Comparison of ENCODE assay signal across 1 cellular context in the genomic region with DNA sequence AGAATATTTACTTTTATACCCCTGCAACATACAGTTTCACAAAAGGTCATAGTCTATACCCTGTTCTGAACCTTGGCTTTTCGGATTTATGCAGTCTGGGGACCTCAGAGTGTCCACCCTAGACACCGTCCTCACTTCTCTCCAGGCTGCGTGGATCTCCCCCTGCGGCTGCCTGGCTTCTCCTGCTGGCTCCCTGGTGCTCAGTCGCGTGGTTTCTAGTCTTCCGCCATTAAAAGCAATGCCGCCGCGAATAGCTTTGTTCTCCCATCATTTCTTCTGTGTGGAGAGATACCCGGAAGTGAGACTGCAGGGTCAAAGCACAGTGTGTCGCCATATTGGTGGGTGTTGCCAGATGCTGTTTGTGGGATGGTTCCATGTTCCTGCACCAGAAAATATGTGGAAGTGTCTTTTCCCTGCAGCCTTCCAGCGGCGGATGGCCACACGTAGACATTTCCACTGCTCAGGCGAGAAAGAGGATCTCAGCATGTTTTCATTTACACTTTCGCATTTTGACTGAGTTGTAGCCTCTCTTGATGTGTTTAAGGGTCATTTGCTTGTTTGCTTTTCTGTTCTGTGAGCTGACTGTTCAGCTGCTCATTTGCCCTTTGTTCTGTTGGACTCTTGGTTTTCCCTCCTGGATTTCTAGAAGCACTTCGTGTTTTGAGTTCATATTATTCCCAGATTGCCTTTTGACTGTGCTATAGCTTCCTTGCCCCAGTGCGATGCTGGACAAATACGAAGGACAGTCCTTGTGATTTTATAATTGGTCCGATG.
TF ChIP-seq lines count a peak whose summit lies in the region.

No MANE protein-coding gene starts in this region.

TF ChIP-seq in HepG2, 621 proteins besides CTCF, POLR2A, EP300 and RAD21 (continued from another document and continues in another):
- TF ChIP-seq SRF (IDR thresholded peaks at IDR 0.05; ENCODE audit: low read depth, low read length) (no peak), HNRNPK (IDR thresholded peaks at IDR 0.05; ENCODE audit: low read depth, low read length, poor library complexity, severe bottlenecking) (no peak), SOX13 (IDR thresholded peaks at IDR 0.05) (peak; percentile 52; the same call in 1 of the 2 replicates), SOX13 (CRISPR knock-in tag; conservative IDR thresholded peaks at IDR 0.05 in 1 of 2, IDR thresholded peaks at IDR 0.05 in 1 of 2) (peak in 1 of 2 experiments; percentile 81; a peak in 2 of 4 replicates), TBL1XR1 (IDR thresholded peaks at IDR 0.05; ENCODE audit: borderline replicate concordance, low read length, partially characterized antibody) (no peak), ZBTB38 (CRISPR knock-in tag; IDR thresholded peaks at IDR 0.05) (peak; percentile 98), HMG20A (CRISPR knock-in tag; IDR thresholded peaks at IDR 0.05; ENCODE audit: borderline replicate concordance) (peak; percentile 44; the same call in 1 of the 2 replicates), DNMT1 (CRISPR knock-in tag; IDR thresholded peaks at IDR 0.05) (peak; percentile 65; the same call in 1 of the 2 replicates), ISL2 (CRISPR knock-in tag; IDR thresholded peaks at IDR 0.05) (peak; percentile 40), MYNN (CRISPR knock-in tag; IDR thresholded peaks at IDR 0.05; ENCODE audit: low read depth) (no peak), BORCS8-MEF2B (CRISPR knock-in tag; IDR thresholded peaks at IDR 0.05) (0 out of 2 replicates have a peak, but pooled peaks have one; percentile 10), NCOA1 (CRISPR knock-in tag; IDR thresholded peaks at IDR 0.05) (0 out of 2 replicates have a peak, but pooled peaks have one; percentile 46), SMARCE1 (IDR thresholded peaks at IDR 0.05; ENCODE audit: borderline replicate concordance) (no peak), YY1 (IDR thresholded peaks at IDR 0.05; ENCODE audit: insufficient read depth, insufficient replicate concordance, low read depth, low read length) (peak; percentile 77), NR1H2 (CRISPR knock-in tag; IDR thresholded peaks at IDR 0.05; ENCODE audit: borderline replicate concordance, low read depth) (0 out of 2 replicates have a peak, but pooled peaks have one; percentile 48), KMT2B (CRISPR knock-in tag; IDR thresholded peaks at IDR 0.05) (peak; percentile 16; the same call in 1 of the 2 replicates), NCOR1 (IDR thresholded peaks at IDR 0.05; ENCODE audit: borderline replicate concordance, low read length) (peak; percentile 84), SATB2 (CRISPR knock-in tag; IDR thresholded peaks at IDR 0.05) (no peak), ETV5 (CRISPR knock-in tag; IDR thresholded peaks at IDR 0.05; ENCODE audit: borderline replicate concordance) (peak; percentile 56), HDAC2 (CRISPR knock-in tag; IDR thresholded peaks at IDR 0.05) (peak; percentile 81), MXD4 (CRISPR knock-in tag; IDR thresholded peaks at IDR 0.05) (0 out of 2 replicates have a peak, but pooled peaks have one; percentile 34), ZNF205 (CRISPR knock-in tag; IDR thresholded peaks at IDR 0.05) (peak; percentile 76), SALL1 (CRISPR knock-in tag; IDR thresholded peaks at IDR 0.05) (peak; percentile 66)
- TF ChIP-seq, protein P1, sequence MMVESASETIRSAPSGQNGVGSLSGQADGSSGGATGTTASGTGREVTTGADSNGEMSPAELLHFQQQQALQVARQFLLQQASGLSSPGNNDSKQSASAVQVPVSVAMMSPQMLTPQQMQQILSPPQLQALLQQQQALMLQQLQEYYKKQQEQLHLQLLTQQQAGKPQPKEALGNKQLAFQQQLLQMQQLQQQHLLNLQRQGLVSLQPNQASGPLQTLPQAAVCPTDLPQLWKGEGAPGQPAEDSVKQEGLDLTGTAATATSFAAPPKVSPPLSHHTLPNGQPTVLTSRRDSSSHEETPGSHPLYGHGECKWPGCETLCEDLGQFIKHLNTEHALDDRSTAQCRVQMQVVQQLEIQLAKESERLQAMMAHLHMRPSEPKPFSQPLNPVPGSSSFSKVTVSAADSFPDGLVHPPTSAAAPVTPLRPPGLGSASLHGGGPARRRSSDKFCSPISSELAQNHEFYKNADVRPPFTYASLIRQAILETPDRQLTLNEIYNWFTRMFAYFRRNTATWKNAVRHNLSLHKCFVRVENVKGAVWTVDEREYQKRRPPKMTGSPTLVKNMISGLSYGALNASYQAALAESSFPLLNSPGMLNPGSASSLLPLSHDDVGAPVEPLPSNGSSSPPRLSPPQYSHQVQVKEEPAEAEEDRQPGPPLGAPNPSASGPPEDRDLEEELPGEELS (CRISPR knock-in tag; IDR thresholded peaks at IDR 0.05), result peak; percentile 71; the same call in 1 of the 2 replicates
- TF ChIP-seq, protein P2, sequence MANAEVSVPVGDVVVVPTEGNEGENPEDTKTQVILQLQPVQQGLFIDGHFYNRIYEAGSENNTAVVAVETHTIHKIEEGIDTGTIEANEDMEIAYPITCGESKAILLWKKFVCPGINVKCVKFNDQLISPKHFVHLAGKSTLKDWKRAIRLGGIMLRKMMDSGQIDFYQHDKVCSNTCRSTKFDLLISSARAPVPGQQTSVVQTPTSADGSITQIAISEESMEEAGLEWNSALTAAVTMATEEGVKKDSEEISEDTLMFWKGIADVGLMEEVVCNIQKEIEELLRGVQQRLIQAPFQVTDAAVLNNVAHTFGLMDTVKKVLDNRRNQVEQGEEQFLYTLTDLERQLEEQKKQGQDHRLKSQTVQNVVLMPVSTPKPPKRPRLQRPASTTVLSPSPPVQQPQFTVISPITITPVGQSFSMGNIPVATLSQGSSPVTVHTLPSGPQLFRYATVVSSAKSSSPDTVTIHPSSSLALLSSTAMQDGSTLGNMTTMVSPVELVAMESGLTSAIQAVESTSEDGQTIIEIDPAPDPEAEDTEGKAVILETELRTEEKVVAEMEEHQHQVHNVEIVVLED (CRISPR knock-in tag; IDR thresholded peaks at IDR 0.05; ENCODE audit: borderline replicate concordance), result peak; percentile 65
- TF ChIP-seq, protein P3, sequence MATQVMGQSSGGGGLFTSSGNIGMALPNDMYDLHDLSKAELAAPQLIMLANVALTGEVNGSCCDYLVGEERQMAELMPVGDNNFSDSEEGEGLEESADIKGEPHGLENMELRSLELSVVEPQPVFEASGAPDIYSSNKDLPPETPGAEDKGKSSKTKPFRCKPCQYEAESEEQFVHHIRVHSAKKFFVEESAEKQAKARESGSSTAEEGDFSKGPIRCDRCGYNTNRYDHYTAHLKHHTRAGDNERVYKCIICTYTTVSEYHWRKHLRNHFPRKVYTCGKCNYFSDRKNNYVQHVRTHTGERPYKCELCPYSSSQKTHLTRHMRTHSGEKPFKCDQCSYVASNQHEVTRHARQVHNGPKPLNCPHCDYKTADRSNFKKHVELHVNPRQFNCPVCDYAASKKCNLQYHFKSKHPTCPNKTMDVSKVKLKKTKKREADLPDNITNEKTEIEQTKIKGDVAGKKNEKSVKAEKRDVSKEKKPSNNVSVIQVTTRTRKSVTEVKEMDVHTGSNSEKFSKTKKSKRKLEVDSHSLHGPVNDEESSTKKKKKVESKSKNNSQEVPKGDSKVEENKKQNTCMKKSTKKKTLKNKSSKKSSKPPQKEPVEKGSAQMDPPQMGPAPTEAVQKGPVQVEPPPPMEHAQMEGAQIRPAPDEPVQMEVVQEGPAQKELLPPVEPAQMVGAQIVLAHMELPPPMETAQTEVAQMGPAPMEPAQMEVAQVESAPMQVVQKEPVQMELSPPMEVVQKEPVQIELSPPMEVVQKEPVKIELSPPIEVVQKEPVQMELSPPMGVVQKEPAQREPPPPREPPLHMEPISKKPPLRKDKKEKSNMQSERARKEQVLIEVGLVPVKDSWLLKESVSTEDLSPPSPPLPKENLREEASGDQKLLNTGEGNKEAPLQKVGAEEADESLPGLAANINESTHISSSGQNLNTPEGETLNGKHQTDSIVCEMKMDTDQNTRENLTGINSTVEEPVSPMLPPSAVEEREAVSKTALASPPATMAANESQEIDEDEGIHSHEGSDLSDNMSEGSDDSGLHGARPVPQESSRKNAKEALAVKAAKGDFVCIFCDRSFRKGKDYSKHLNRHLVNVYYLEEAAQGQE (IDR thresholded peaks at IDR 0.05; ENCODE audit: borderline replicate concordance in 1 of 2, low read depth in 1 of 2, low read length in 2 of 2), result 0 out of 4 replicates have a peak, but pooled peaks of 1 of the 2 experiments have one; percentile 14
- TF ChIP-seq, protein P4, sequence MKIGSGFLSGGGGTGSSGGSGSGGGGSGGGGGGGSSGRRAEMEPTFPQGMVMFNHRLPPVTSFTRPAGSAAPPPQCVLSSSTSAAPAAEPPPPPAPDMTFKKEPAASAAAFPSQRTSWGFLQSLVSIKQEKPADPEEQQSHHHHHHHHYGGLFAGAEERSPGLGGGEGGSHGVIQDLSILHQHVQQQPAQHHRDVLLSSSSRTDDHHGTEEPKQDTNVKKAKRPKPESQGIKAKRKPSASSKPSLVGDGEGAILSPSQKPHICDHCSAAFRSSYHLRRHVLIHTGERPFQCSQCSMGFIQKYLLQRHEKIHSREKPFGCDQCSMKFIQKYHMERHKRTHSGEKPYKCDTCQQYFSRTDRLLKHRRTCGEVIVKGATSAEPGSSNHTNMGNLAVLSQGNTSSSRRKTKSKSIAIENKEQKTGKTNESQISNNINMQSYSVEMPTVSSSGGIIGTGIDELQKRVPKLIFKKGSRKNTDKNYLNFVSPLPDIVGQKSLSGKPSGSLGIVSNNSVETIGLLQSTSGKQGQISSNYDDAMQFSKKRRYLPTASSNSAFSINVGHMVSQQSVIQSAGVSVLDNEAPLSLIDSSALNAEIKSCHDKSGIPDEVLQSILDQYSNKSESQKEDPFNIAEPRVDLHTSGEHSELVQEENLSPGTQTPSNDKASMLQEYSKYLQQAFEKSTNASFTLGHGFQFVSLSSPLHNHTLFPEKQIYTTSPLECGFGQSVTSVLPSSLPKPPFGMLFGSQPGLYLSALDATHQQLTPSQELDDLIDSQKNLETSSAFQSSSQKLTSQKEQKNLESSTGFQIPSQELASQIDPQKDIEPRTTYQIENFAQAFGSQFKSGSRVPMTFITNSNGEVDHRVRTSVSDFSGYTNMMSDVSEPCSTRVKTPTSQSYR (CRISPR knock-in tag; IDR thresholded peaks at IDR 0.05; ENCODE audit: borderline replicate concordance), result 0 out of 2 replicates have a peak, but pooled peaks have one; percentile 41
- TF ChIP-seq, protein P5, sequence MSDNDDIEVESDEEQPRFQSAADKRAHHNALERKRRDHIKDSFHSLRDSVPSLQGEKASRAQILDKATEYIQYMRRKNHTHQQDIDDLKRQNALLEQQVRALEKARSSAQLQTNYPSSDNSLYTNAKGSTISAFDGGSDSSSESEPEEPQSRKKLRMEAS (IDR thresholded peaks at IDR 0.05), result peak; percentile 69
- TF ChIP-seq, protein P6, sequence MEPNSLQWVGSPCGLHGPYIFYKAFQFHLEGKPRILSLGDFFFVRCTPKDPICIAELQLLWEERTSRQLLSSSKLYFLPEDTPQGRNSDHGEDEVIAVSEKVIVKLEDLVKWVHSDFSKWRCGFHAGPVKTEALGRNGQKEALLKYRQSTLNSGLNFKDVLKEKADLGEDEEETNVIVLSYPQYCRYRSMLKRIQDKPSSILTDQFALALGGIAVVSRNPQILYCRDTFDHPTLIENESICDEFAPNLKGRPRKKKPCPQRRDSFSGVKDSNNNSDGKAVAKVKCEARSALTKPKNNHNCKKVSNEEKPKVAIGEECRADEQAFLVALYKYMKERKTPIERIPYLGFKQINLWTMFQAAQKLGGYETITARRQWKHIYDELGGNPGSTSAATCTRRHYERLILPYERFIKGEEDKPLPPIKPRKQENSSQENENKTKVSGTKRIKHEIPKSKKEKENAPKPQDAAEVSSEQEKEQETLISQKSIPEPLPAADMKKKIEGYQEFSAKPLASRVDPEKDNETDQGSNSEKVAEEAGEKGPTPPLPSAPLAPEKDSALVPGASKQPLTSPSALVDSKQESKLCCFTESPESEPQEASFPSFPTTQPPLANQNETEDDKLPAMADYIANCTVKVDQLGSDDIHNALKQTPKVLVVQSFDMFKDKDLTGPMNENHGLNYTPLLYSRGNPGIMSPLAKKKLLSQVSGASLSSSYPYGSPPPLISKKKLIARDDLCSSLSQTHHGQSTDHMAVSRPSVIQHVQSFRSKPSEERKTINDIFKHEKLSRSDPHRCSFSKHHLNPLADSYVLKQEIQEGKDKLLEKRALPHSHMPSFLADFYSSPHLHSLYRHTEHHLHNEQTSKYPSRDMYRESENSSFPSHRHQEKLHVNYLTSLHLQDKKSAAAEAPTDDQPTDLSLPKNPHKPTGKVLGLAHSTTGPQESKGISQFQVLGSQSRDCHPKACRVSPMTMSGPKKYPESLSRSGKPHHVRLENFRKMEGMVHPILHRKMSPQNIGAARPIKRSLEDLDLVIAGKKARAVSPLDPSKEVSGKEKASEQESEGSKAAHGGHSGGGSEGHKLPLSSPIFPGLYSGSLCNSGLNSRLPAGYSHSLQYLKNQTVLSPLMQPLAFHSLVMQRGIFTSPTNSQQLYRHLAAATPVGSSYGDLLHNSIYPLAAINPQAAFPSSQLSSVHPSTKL (CRISPR knock-in tag; IDR thresholded peaks at IDR 0.05), result peak; percentile 80
- TF ChIP-seq, protein P7, sequence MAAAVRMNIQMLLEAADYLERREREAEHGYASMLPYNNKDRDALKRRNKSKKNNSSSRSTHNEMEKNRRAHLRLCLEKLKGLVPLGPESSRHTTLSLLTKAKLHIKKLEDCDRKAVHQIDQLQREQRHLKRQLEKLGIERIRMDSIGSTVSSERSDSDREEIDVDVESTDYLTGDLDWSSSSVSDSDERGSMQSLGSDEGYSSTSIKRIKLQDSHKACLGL (CRISPR knock-in tag; IDR thresholded peaks at IDR 0.05), result no peak
- TF ChIP-seq, protein P8, sequence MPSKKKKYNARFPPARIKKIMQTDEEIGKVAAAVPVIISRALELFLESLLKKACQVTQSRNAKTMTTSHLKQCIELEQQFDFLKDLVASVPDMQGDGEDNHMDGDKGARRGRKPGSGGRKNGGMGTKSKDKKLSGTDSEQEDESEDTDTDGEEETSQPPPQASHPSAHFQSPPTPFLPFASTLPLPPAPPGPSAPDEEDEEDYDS (CRISPR knock-in tag; IDR thresholded peaks at IDR 0.05), result peak; percentile 68; the same call in 1 of the 2 replicates
- TF ChIP-seq, protein P9, sequence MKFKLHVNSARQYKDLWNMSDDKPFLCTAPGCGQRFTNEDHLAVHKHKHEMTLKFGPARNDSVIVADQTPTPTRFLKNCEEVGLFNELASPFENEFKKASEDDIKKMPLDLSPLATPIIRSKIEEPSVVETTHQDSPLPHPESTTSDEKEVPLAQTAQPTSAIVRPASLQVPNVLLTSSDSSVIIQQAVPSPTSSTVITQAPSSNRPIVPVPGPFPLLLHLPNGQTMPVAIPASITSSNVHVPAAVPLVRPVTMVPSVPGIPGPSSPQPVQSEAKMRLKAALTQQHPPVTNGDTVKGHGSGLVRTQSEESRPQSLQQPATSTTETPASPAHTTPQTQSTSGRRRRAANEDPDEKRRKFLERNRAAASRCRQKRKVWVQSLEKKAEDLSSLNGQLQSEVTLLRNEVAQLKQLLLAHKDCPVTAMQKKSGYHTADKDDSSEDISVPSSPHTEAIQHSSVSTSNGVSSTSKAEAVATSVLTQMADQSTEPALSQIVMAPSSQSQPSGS (CRISPR knock-in tag; IDR thresholded peaks at IDR 0.05), result peak; percentile 39; the same call in 1 of the 2 replicates
- TF ChIP-seq, protein P10, sequence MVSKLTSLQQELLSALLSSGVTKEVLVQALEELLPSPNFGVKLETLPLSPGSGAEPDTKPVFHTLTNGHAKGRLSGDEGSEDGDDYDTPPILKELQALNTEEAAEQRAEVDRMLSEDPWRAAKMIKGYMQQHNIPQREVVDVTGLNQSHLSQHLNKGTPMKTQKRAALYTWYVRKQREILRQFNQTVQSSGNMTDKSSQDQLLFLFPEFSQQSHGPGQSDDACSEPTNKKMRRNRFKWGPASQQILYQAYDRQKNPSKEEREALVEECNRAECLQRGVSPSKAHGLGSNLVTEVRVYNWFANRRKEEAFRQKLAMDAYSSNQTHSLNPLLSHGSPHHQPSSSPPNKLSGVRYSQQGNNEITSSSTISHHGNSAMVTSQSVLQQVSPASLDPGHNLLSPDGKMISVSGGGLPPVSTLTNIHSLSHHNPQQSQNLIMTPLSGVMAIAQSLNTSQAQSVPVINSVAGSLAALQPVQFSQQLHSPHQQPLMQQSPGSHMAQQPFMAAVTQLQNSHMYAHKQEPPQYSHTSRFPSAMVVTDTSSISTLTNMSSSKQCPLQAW (CRISPR knock-in tag; IDR thresholded peaks at IDR 0.05), result peak; percentile 22; the same call in 1 of the 2 replicates
